In genomic region chr9:131892890-131893289, GRCh38 we compare ENCODE assay signal across 16 cellular contexts.
"Had no signal": no experiment of that assay in that cellular context is flagged by ENCODE, and none has a peak within 500 bp of the region (broad histone marks: within the 10 kb centered on the region; RNA-seq: fewer than 3 reads in every experiment).

No MANE protein-coding gene starts in this region.

- DNase-seq: activated CD4-positive, alpha-beta T cell treated with anti-CD3 and anti-CD28 coated beads for 48 hours; activated CD4-positive, alpha-beta T cell treated with anti-CD3 and anti-CD28 coated beads, Interleukin-2, amount 50 U/mL, for 4 hours; activated CD4-positive, CD25-positive, alpha-beta regulatory T cell treated with anti-CD3 and anti-CD28 coated beads, Interleukin-2, amount 50 U/mL, for 72 hours; activated CD8-positive, alpha-beta memory T cell treated with anti-CD3 and anti-CD28 coated beads, Interleukin-2, amount 50 U/mL, for 48 hours; activated CD8-positive, alpha-beta T cell treated with anti-CD3 and anti-CD28 coated beads, Interleukin-2, amount 10 ng/mL, durations not matched to agents 7 days and 5 days; activated naive CD4-positive, alpha-beta T cell treated with Interleukin-2 at 50 U/mL for 16 hours; activated T-cell treated with anti-CD3 and anti-CD28 coated beads, Interleukin-2, amount 50 U/mL, for 1 hour; amygdala; central memory CD4-positive, alpha-beta T cell; KG1; NCI-H1048; NCI-H146; NCI-H2081 treated with DMSO at 0.1 percent for 48 hours; NCI-H446; NCI-H524; SHP77 treated with DMSO at 0.1 percent for 48 hours had no signal

- ATAC-seq: activated CD8-positive, alpha-beta T cell treated with anti-CD3 and anti-CD28 coated beads, Interleukin-2, amount 10 ng/mL, durations not matched to agents 7 days and 5 days had no signal
